In genomic region chr2:241034490-241035141, GRCh38 we compare ENCODE assay signal across 17 cellular contexts. TPM values are rescaled to one million over a fixed set of nuclear protein-coding genes. Genes with fewer than 3 reads are reported as not detected.
DNase-seq lines count a peak whose midpoint lies in the region; ATAC-seq and TF ChIP-seq lines count a peak whose summit lies in the region.
"Had no signal": no experiment of that assay in that cellular context is flagged by ENCODE, and none has a peak within 500 bp of the region (broad histone marks: within the 10 kb centered on the region; RNA-seq: fewer than 3 reads in every experiment).

No MANE protein-coding gene starts in this region.

- intact Hi-C loops in cardiac septum (cut with DNase I) (no loop called here), left ventricle myocardium inferior (cut with micrococcal nuclease) (no loop called here), upper lobe of right lung (cut with DNase I) (no loop called here)

- H3K4me3 Mint-ChIP-seq in activated naive CD8-positive, alpha-beta T cell treated with anti-CD3 and anti-CD28 coated beads for 36 hours, result peak overlapping the region; percentile 4
- H3K4me3 Mint-ChIP-seq: activated T-helper 17 cell treated with anti-CD3 and anti-CD28 coated beads, Interleukin-2, amount 50 U/mL, for 72 hours had no signal

- no peaks in the 10 kb centered on the region for H3K9me3 ChIP-seq in left ventricle myocardium inferior (replicated peaks)
- H3K9me3 ChIP-seq in upper lobe of right lung, result no peaks in the 10 kb centered on the region
- H3K9me3 ChIP-seq: lower lobe of right lung, thoracic aorta had no signal

- H3K27me3 ChIP-seq in left ventricle myocardium inferior (ENCODE audit: low read depth), result no peaks in the 10 kb centered on the region
- no peaks in the 10 kb centered on the region for H3K27me3 ChIP-seq in upper lobe of right lung

- peaks cover 41% of the 10 kb centered on the region for H3K36me3 ChIP-seq in left ventricle myocardium inferior
- H3K36me3 ChIP-seq in upper lobe of right lung, result peaks cover 44% of the 10 kb centered on the region

- H3K4me3 ChIP-seq in left ventricle myocardium inferior (no peak overlapping the region), upper lobe of right lung (no peak overlapping the region)
- H3K4me3 ChIP-seq: coronary artery, lower lobe of right lung, thoracic aorta had no signal

- H3K27me3 Mint-ChIP-seq in activated naive CD8-positive, alpha-beta T cell treated with anti-CD3 and anti-CD28 coated beads for 36 hours, result no peaks in the 10 kb centered on the region
- H3K27me3 Mint-ChIP-seq: activated T-helper 17 cell treated with anti-CD3 and anti-CD28 coated beads, Interleukin-2, amount 50 U/mL, for 72 hours had no signal

- H3K27ac ChIP-seq in left ventricle myocardium inferior (replicated peaks) (no peak overlapping the region), upper lobe of right lung (no peak overlapping the region)
- H3K27ac ChIP-seq: coronary artery, KMS-11, lower lobe of right lung, thoracic aorta had no signal

- H3K4me1 Mint-ChIP-seq in activated naive CD8-positive, alpha-beta T cell treated with anti-CD3 and anti-CD28 coated beads for 36 hours, result peaks cover 8% of the 10 kb centered on the region

- no peaks in the 10 kb centered on the region for H3K9me3 Mint-ChIP-seq in activated naive CD8-positive, alpha-beta T cell treated with anti-CD3 and anti-CD28 coated beads for 36 hours
- no peaks in the 10 kb centered on the region for H3K9me3 Mint-ChIP-seq in activated naive CD4-positive, alpha-beta T cell treated with anti-CD3 and anti-CD28 coated beads, Interleukin-2, amount 50 U/mL, for 72 hours
- H3K9me3 Mint-ChIP-seq: activated T-helper 17 cell treated with anti-CD3 and anti-CD28 coated beads, Interleukin-2, amount 50 U/mL, for 72 hours had no signal

- ATAC-seq in upper lobe of right lung (no peak), GM19324 (IDR thresholded peaks at IDR 0.05; ENCODE audit: low FRiP score, unreplicated experiment) (no peak)
- no peak for ATAC-seq in activated naive CD4-positive, alpha-beta T cell treated with anti-CD3 and anti-CD28 coated beads, Interleukin-2, amount 50 U/mL, for 72 hours
- ATAC-seq: activated T-helper 17 cell treated with anti-CD3 and anti-CD28 coated beads, Interleukin-2, amount 50 U/mL, for 72 hours; lower lobe of right lung; right cardiac atrium had no signal

- DNase-seq in cardiac septum (ENCODE audit: low spot score) (peak; percentile 67), left ventricle myocardium inferior (no peak), mesenteric fat pad (ENCODE audit: low spot score) (peak; percentile 78), upper lobe of right lung (peak; percentile 60)
- no peak for DNase-seq in activated naive CD8-positive, alpha-beta T cell treated with anti-CD3 and anti-CD28 coated beads for 36 hours
- no peak for DNase-seq in stimulated activated CD4-positive, alpha-beta T cell treated with anti-CD3 and anti-CD28 coated beads, Interleukin-4, amount 100 ng/mL, for 24 hours
- no peak for DNase-seq in activated naive CD4-positive, alpha-beta T cell treated with anti-CD3 and anti-CD28 coated beads, Interleukin-2, amount 50 U/mL, for 72 hours (ENCODE audit: low spot score in 2 of 2)
- DNase-seq: lower lobe of right lung, MV-4-11, NCI-H1694, NCI-H345 had no signal

- no peak overlapping the region for H3K27ac Mint-ChIP-seq in activated naive CD8-positive, alpha-beta T cell treated with anti-CD3 and anti-CD28 coated beads for 36 hours
- H3K27ac Mint-ChIP-seq in activated naive CD4-positive, alpha-beta T cell treated with anti-CD3 and anti-CD28 coated beads, Interleukin-2, amount 50 U/mL, for 72 hours, result no peak overlapping the region
- H3K27ac Mint-ChIP-seq: activated T-helper 17 cell treated with anti-CD3 and anti-CD28 coated beads, Interleukin-2, amount 50 U/mL, for 72 hours had no signal

- TF ChIP-seq CTCF in left ventricle myocardium inferior (IDR thresholded peaks at IDR 0.05; ENCODE audit: borderline replicate concordance) (no peak), upper lobe of right lung (IDR thresholded peaks at IDR 0.05) (no peak)

- H3K4me1 ChIP-seq in left ventricle myocardium inferior (peaks cover 11% of the 10 kb centered on the region), upper lobe of right lung (no peaks in the 10 kb centered on the region)

- no peaks in the 10 kb centered on the region for H3K36me3 Mint-ChIP-seq in activated naive CD8-positive, alpha-beta T cell treated with anti-CD3 and anti-CD28 coated beads for 36 hours
- H3K36me3 Mint-ChIP-seq in activated naive CD4-positive, alpha-beta T cell treated with anti-CD3 and anti-CD28 coated beads, Interleukin-2, amount 50 U/mL, for 72 hours, result no peaks in the 10 kb centered on the region

RNA-seq across cellular contexts. Expression of gene SNED1, which starts 36.2 kb away (rescaled TPM):
- 9.7 TPM for total RNA-seq in cardiac septum
- total RNA-seq in left ventricle myocardium inferior, result 6.1 TPM
- total RNA-seq in activated naive CD8-positive, alpha-beta T cell treated with anti-CD3 and anti-CD28 coated beads for 36 hours, result 1 to 10 TPM in 1 of 2 experiments, under 1 TPM in 1; 0.91 to 1.0 TPM
- 58.0 TPM for total RNA-seq in mesenteric fat pad
- total RNA-seq in upper lobe of right lung, result 38.4 TPM
- total RNA-seq in activated naive CD4-positive, alpha-beta T cell treated with anti-CD3 and anti-CD28 coated beads, Interleukin-2, amount 50 U/mL, for 72 hours, result 1 to 10 TPM in 1 of 2 donors, under 1 TPM in 1; 0.34 to 7.1 TPM

Comparison
In these comparisons a context has a peak if more than half of its experiments do, and no peak if none do; other contexts are left out.
1. DNase-seq: peak in cardiac septum (single experiment), mesenteric fat pad (single experiment) and upper lobe of right lung (single experiment); none in left ventricle myocardium inferior (single experiment), activated naive CD8-positive, alpha-beta T cell treated with anti-CD3 and anti-CD28 coated beads for 36 hours (single experiment), stimulated activated CD4-positive, alpha-beta T cell treated with anti-CD3 and anti-CD28 coated beads, Interleukin-4, amount 100 ng/mL, for 24 hours (single experiment) and activated naive CD4-positive, alpha-beta T cell treated with anti-CD3 and anti-CD28 coated beads, Interleukin-2, amount 50 U/mL, for 72 hours (0 of 2).